ENCODE assay signal across 27 cellular contexts in genomic region chr17:9811086-9811485, GRCh38. TPM values are rescaled to one million over a fixed set of nuclear protein-coding genes. Genes with fewer than 3 reads are reported as not detected.
"Had no signal": no experiment of that assay in that cellular context is flagged by ENCODE, and none has a peak within 500 bp of the region (broad histone marks: within the 10 kb centered on the region; RNA-seq: fewer than 3 reads in every experiment).

No MANE protein-coding gene starts in this region.

- DNase-seq: activated CD4-positive, alpha-beta memory T cell treated with anti-CD3 and anti-CD28 coated beads, Interleukin-2, amount 10 ng/mL, durations not matched to agents 7 days and 5 days; activated CD4-positive, alpha-beta T cell treated with anti-CD3 and anti-CD28 coated beads, Interleukin-2, amount 10 ng/mL, durations not matched to agents 24 days and 14 days; activated effector memory CD4-positive, alpha-beta T cell treated with Interleukin-2 at 50 U/mL for 16 hours; activated naive CD4-positive, alpha-beta T cell treated with anti-CD3 and anti-CD28 coated beads, Interleukin-2, amount 10 ng/mL, durations not matched to agents 7 days and 5 days; activated T-cell treated with anti-CD3 and anti-CD28 coated beads, Interleukin-2, amount 50 U/mL, for 72 hours; amygdala; effector memory CD4-positive, alpha-beta T cell; gastrocnemius medialis; islet precursor cell; left colon; lower lobe of right lung; naive B cell; occipital lobe; sigmoid colon; stimulated activated CD4-positive, alpha-beta T cell treated with anti-CD3 and anti-CD28 coated beads, Interleukin-2, amount 100 ng/mL, for 48 hours; stimulated activated CD8-positive, alpha-beta memory T cell treated with anti-CD3 and anti-CD28 coated beads, Interleukin-4, amount 100 ng/mL, for 48 hours; stimulated activated naive B cell treated with anti-CD40 and anti-IgM and Interleukin-4, amounts not matched to agents 10 μg/mL and 1 μg/mL and 100 μg/mL, for 72 hours; testis had no signal

- H3K9me3 ChIP-seq: esophagus muscularis mucosa, gastrocnemius medialis, lower lobe of right lung, sigmoid colon, testis had no signal

- ATAC-seq: activated CD4-positive, CD25-positive, alpha-beta regulatory T cell treated with anti-CD3 and anti-CD28 coated beads, Interleukin-2, amount 50 U/mL, for 24 hours; activated T-cell treated with anti-CD3 and anti-CD28 coated beads, Interleukin-2, amount 50 U/mL, for 72 hours; gastrocnemius medialis; left colon; lower lobe of right lung; stimulated activated naive B cell treated with anti-CD40 and anti-IgM and Interleukin-4, amounts not matched to agents 10 μg/mL and 1 μg/mL and 100 μg/mL, for 72 hours had no signal

- H3K27me3 ChIP-seq: esophagus muscularis mucosa, gastrocnemius medialis, sigmoid colon, testis had no signal

- H3K36me3 ChIP-seq: esophagus muscularis mucosa, gastrocnemius medialis, lower lobe of right lung, sigmoid colon had no signal

- H3K4me1 ChIP-seq: gastrocnemius medialis, lower lobe of right lung, sigmoid colon, testis had no signal

- H3K27ac ChIP-seq: esophagus muscularis mucosa, gastrocnemius medialis, lower lobe of right lung, sigmoid colon, testis, VCaP had no signal

- H3K4me3 ChIP-seq: esophagus muscularis mucosa, gastrocnemius medialis, lower lobe of right lung, sigmoid colon, smooth muscle cell, testis had no signal

RNA-seq across cellular contexts. Expression of gene GSG1L2, which starts 10.8 kb away (rescaled TPM):
- total RNA-seq: activated CD4-positive, alpha-beta memory T cell treated with anti-CD3 and anti-CD28 coated beads, Interleukin-2, amount 10 ng/mL, durations not matched to agents 7 days and 5 days; activated CD4-positive, alpha-beta T cell treated with anti-CD3 and anti-CD28 coated beads, Interleukin-2, amount 10 ng/mL, durations not matched to agents 24 days and 14 days; activated T-cell treated with anti-CD3 and anti-CD28 coated beads, Interleukin-2, amount 50 U/mL, for 72 hours; dermis microvascular lymphatic vessel endothelial cell; esophagus muscularis mucosa; gastrocnemius medialis; left colon; lower lobe of right lung; mesenteric fat pad; mucosa of gallbladder; occipital lobe; sigmoid colon; smooth muscle cell; T-helper 2 cell treated with Interferon-gamma antibody and Interleukin-4, amounts not matched to agents 100 ng/mL and 5 ng/mL, for 36 hours had no signal
- polyA plus RNA-seq: neural cell, sigmoid colon, smooth muscle cell had no signal

RNA-seq across cellular contexts. Expression of gene GLP2R, which starts 14.6 kb away (rescaled TPM):
- total RNA-seq: activated CD4-positive, alpha-beta memory T cell treated with anti-CD3 and anti-CD28 coated beads, Interleukin-2, amount 10 ng/mL, durations not matched to agents 7 days and 5 days; activated CD4-positive, alpha-beta T cell treated with anti-CD3 and anti-CD28 coated beads, Interleukin-2, amount 10 ng/mL, durations not matched to agents 24 days and 14 days; activated T-cell treated with anti-CD3 and anti-CD28 coated beads, Interleukin-2, amount 50 U/mL, for 72 hours; dermis microvascular lymphatic vessel endothelial cell; occipital lobe; T-helper 2 cell treated with Interferon-gamma antibody and Interleukin-4, amounts not matched to agents 100 ng/mL and 5 ng/mL, for 36 hours had no signal
- polyA plus RNA-seq: neural cell had no signal

RNA-seq across cellular contexts. Expression of gene DHRS7C, which starts 19.7 kb away (rescaled TPM):
- total RNA-seq: activated CD4-positive, alpha-beta memory T cell treated with anti-CD3 and anti-CD28 coated beads, Interleukin-2, amount 10 ng/mL, durations not matched to agents 7 days and 5 days; activated CD4-positive, alpha-beta T cell treated with anti-CD3 and anti-CD28 coated beads, Interleukin-2, amount 10 ng/mL, durations not matched to agents 24 days and 14 days; activated T-cell treated with anti-CD3 and anti-CD28 coated beads, Interleukin-2, amount 50 U/mL, for 72 hours; dermis microvascular lymphatic vessel endothelial cell; esophagus muscularis mucosa; lower lobe of right lung; mesenteric fat pad; mucosa of gallbladder; occipital lobe; sigmoid colon; smooth muscle cell; T-helper 2 cell treated with Interferon-gamma antibody and Interleukin-4, amounts not matched to agents 100 ng/mL and 5 ng/mL, for 36 hours had no signal
- polyA plus RNA-seq: neural cell, smooth muscle cell had no signal
